ENCODE assay signal across 1 cellular context in genomic region chr19:41302624-41303351, GRCh38.
TF ChIP-seq lines count a peak whose summit lies in the region.

No MANE protein-coding gene starts in this region.

TF ChIP-seq in SK-N-SH, 30 proteins besides CTCF, POLR2A, EP300 and RAD21 (continued from another document):
- no peak for TF ChIP-seq USF1 (IDR thresholded peaks at IDR 0.05; ENCODE audit: borderline replicate concordance, low read depth)
- no peak for TF ChIP-seq ZBTB33 (IDR thresholded peaks at IDR 0.05; ENCODE audit: borderline replicate concordance, low read depth)
